15 cellular contexts compared by ENCODE assay signal in the genomic region with DNA sequence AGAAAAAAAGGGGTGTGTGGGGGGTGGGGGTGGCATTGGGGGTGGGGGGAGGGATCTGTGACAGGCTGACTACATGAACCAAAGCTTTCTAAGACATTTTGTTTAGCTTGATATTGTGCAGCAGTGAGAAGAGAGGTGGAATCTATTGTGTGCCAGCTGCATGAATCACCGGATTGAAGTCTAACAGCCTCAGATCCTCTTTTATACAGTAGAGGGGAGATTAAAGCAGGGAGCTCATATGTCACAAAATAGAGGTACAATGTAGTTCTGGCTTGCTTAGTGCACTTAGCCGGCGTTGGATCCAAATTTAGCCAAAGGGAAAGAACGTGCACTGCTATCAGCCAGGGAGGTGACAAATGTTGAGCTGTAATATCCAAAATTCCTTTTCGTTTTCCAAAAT.
A peak's percentile ranks its signal among the peaks of the same experiment; 100 is the strongest.
DNase-seq lines count a peak whose midpoint lies in the region; TF ChIP-seq lines count a peak whose summit lies in the region.
"Had no signal": no experiment of that assay in that cellular context is flagged by ENCODE, and none has a peak within 500 bp of the region (broad histone marks: within the 10 kb centered on the region; RNA-seq: fewer than 3 reads in every experiment).

No MANE protein-coding gene starts in this region.

- TF ChIP-seq POLR2A in esophagus muscularis mucosa (IDR thresholded peaks at IDR 0.05; ENCODE audit: low read depth) (no peak), ovary (IDR thresholded peaks at IDR 0.05) (no peak)

- in situ Hi-C loops in G401 (cut with HindIII; ENCODE audit: low sequenced_read_pairs), result no loop called here

- no peaks in the 10 kb centered on the region for H3K79me2 ChIP-seq in parathyroid adenoma

- peak overlapping the region; percentile 72 for H2AFZ ChIP-seq in parathyroid adenoma

- H3K36me3 ChIP-seq in esophagus muscularis mucosa (no peaks in the 10 kb centered on the region), parathyroid adenoma (ENCODE audit: control insufficient read depth, insufficient read depth, low read length) (no peaks in the 10 kb centered on the region), ovary (no peaks in the 10 kb centered on the region)
- H3K36me3 ChIP-seq: thyroid gland had no signal

- no peak overlapping the region for H3K4me3 Mint-ChIP-seq in CD14-positive monocyte
- H3K4me3 Mint-ChIP-seq: activated CD4-positive, alpha-beta T cell treated with anti-CD3 and anti-CD28 coated beads, Interleukin-2, amount 10 ng/mL, durations not matched to agents 24 days and 14 days; activated naive CD8-positive, alpha-beta T cell treated with anti-CD3 and anti-CD28 coated beads, Interleukin-2, amount 10 ng/mL, durations not matched to agents 7 days and 5 days had no signal

- H3K27me3 Mint-ChIP-seq in CD14-positive monocyte (ENCODE audit: low read depth in 3 of 3), result no peaks in the 10 kb centered on the region
- H3K27me3 Mint-ChIP-seq: activated naive CD8-positive, alpha-beta T cell treated with anti-CD3 and anti-CD28 coated beads, Interleukin-2, amount 10 ng/mL, durations not matched to agents 7 days and 5 days had no signal

- H3K36me3 Mint-ChIP-seq in CD14-positive monocyte, result no peaks in the 10 kb centered on the region
- H3K36me3 Mint-ChIP-seq: activated naive CD8-positive, alpha-beta T cell treated with anti-CD3 and anti-CD28 coated beads, Interleukin-2, amount 10 ng/mL, durations not matched to agents 7 days and 5 days had no signal

- intact Hi-C loops in esophagus muscularis mucosa (cut with DNase I) (no loop called here), CD14-positive monocyte (cut with micrococcal nuclease) (no loop called here), ovary (cut with DNase I) (no loop called here)

- TF ChIP-seq EP300 in esophagus muscularis mucosa (IDR thresholded peaks at IDR 0.05) (no peak), ovary (IDR thresholded peaks at IDR 0.05) (no peak)

- DNase-seq in G401 (ENCODE audit: low spot score) (peak; percentile 74), NCI-H748 (lab: John Stamatoyannopoulos, UW; ENCODE audit: unreplicated experiment) (peak; percentile 98), esophagus muscularis mucosa (ENCODE audit: extremely low spot score) (no peak), CD14-positive monocyte (ENCODE audit: low spot score) (no peak), ovary (no peak), islet precursor cell (no peak), COLO829 (ENCODE audit: low spot score) (no peak)
- DNase-seq: activated CD4-positive, alpha-beta T cell treated with anti-CD3 and anti-CD28 coated beads, Interleukin-2, amount 10 ng/mL, durations not matched to agents 24 days and 14 days; activated naive CD8-positive, alpha-beta T cell treated with anti-CD3 and anti-CD28 coated beads, Interleukin-2, amount 10 ng/mL, durations not matched to agents 7 days and 5 days; COR-L47; MM.1S; stimulated activated CD4-positive, alpha-beta T cell treated with anti-CD3 and anti-CD28 coated beads, Interleukin-4, amount 100 ng/mL, for 1 hour had no signal

- H3K9ac ChIP-seq in parathyroid adenoma, result no peak overlapping the region

- H3K4me1 Mint-ChIP-seq in CD14-positive monocyte, result no peaks in the 10 kb centered on the region
- H3K4me1 Mint-ChIP-seq: activated CD4-positive, alpha-beta T cell treated with anti-CD3 and anti-CD28 coated beads, Interleukin-2, amount 10 ng/mL, durations not matched to agents 24 days and 14 days; activated naive CD8-positive, alpha-beta T cell treated with anti-CD3 and anti-CD28 coated beads, Interleukin-2, amount 10 ng/mL, durations not matched to agents 7 days and 5 days had no signal

- H3K4me1 ChIP-seq in esophagus muscularis mucosa (peaks cover 15 to 46% (median 37%) of the 10 kb centered on the region in 4 donors), parathyroid adenoma (peaks cover 49% of the 10 kb centered on the region), ovary (ENCODE audit: insufficient read depth) (peaks cover 3% of the 10 kb centered on the region)

- H3K27ac Mint-ChIP-seq in CD14-positive monocyte, result peak overlapping the region in 1 of 7 donors; percentile 16
- H3K27ac Mint-ChIP-seq: activated CD4-positive, alpha-beta T cell treated with anti-CD3 and anti-CD28 coated beads, Interleukin-2, amount 10 ng/mL, durations not matched to agents 24 days and 14 days; activated naive CD8-positive, alpha-beta T cell treated with anti-CD3 and anti-CD28 coated beads, Interleukin-2, amount 10 ng/mL, durations not matched to agents 7 days and 5 days had no signal

- H3K27me3 ChIP-seq in esophagus muscularis mucosa (no peaks in the 10 kb centered on the region), parathyroid adenoma (ENCODE audit: control insufficient read depth, insufficient read depth, low read length) (no peaks in the 10 kb centered on the region), ovary (no peaks in the 10 kb centered on the region)
- H3K27me3 ChIP-seq: thyroid gland had no signal

- H3K4me2 ChIP-seq in parathyroid adenoma (ENCODE audit: low read length), result no peak overlapping the region

- no peak for TF ChIP-seq CTCF in esophagus muscularis mucosa (IDR thresholded peaks at IDR 0.05)
- TF ChIP-seq CTCF in parathyroid adenoma (IDR thresholded peaks at IDR 0.05), result no peak
- no peak for TF ChIP-seq CTCF in CD14-positive monocyte (IDR thresholded peaks at IDR 0.05)
- no peak for TF ChIP-seq CTCF in ovary (IDR thresholded peaks at IDR 0.05)

- peak overlapping the region; percentile 52 to 64 (median 56) for H3K27ac ChIP-seq in esophagus muscularis mucosa (replicated peaks in 1 of 4)
- peak overlapping the region; percentile 81 for H3K27ac ChIP-seq in parathyroid adenoma
- no peak overlapping the region for H3K27ac ChIP-seq in ovary
- H3K27ac ChIP-seq: thyroid gland had no signal

- H3K9me3 ChIP-seq in esophagus muscularis mucosa (peaks cover 0 to 1% (median 0%) of the 10 kb centered on the region in 4 donors), parathyroid adenoma (ENCODE audit: control insufficient read depth, low read length) (no peaks in the 10 kb centered on the region), ovary (no peaks in the 10 kb centered on the region)
- H3K9me3 ChIP-seq: thyroid gland had no signal

- H3K4me3 ChIP-seq in esophagus muscularis mucosa (no peak overlapping the region), parathyroid adenoma (ENCODE audit: low read depth, low read length) (no peak overlapping the region), ovary (no peak overlapping the region)
- H3K4me3 ChIP-seq: lung, thyroid gland had no signal

- H3K9me3 Mint-ChIP-seq in CD14-positive monocyte, result peaks cover 0 to 8% (median 3%) of the 10 kb centered on the region in 7 donors
- H3K9me3 Mint-ChIP-seq: activated CD4-positive, alpha-beta T cell treated with anti-CD3 and anti-CD28 coated beads, Interleukin-2, amount 10 ng/mL, durations not matched to agents 24 days and 14 days; activated naive CD8-positive, alpha-beta T cell treated with anti-CD3 and anti-CD28 coated beads, Interleukin-2, amount 10 ng/mL, durations not matched to agents 7 days and 5 days had no signal

- 33% methylated on average over 5 of the region's 5 CpGs for WGBS in esophagus muscularis mucosa
- 35 to 54% (median 45%) methylated on average over 5 of the region's 5 CpGs for WGBS in ovary, 3 donors

Comparison
In these comparisons a context has a peak if more than half of its experiments do, and no peak if none do; other contexts are left out.
1. DNase-seq: peak in G401 (single experiment) and NCI-H748 (single experiment); none in esophagus muscularis mucosa (single experiment), CD14-positive monocyte (single experiment), ovary (0 of 5), islet precursor cell (single experiment) and COLO829 (single experiment).
2. H3K27ac ChIP-seq: peak in esophagus muscularis mucosa (4 of 4) and parathyroid adenoma (single experiment); none in ovary (0 of 2).